Comparison of ENCODE assay signal across 11 cellular contexts in genomic region chr11:132300283-132300682, GRCh38.
DNase-seq lines count a peak whose midpoint lies in the region; ATAC-seq and TF ChIP-seq lines count a peak whose summit lies in the region.
"Had no signal": no experiment of that assay in that cellular context is flagged by ENCODE, and none has a peak within 500 bp of the region (broad histone marks: within the 10 kb centered on the region; RNA-seq: fewer than 3 reads in every experiment).

No MANE protein-coding gene starts in this region.

- DNase-seq in EL (peak; percentile 3), WTC11 (ENCODE audit: low spot score) (peak; percentile 36), T-helper 9 cell (no peak)
- no peak for DNase-seq in activated CD8-positive, alpha-beta memory T cell treated with anti-CD3 and anti-CD28 coated beads, Interleukin-2, amount 50 U/mL, for 4 hours
- DNase-seq: effector CD8-positive, alpha-beta T cell; NCI-H1092; transverse colon had no signal

- no peaks in the 10 kb centered on the region for H3K36me3 Mint-ChIP-seq in WTC11
- no peaks in the 10 kb centered on the region for H3K36me3 Mint-ChIP-seq in nephron (ENCODE audit: low read depth)
- H3K36me3 Mint-ChIP-seq: memory B cell had no signal

- no peaks in the 10 kb centered on the region for H3K9me3 Mint-ChIP-seq in WTC11
- H3K9me3 Mint-ChIP-seq in nephron = no peaks in the 10 kb centered on the region

- H3K27me3 Mint-ChIP-seq in WTC11 (ENCODE audit: low read depth) (no peaks in the 10 kb centered on the region), nephron (ENCODE audit: low read depth) (no peaks in the 10 kb centered on the region)
- H3K27me3 Mint-ChIP-seq: memory B cell had no signal

- no peaks in the 10 kb centered on the region for H3K4me1 Mint-ChIP-seq in WTC11
- H3K4me1 Mint-ChIP-seq in nephron = no peaks in the 10 kb centered on the region
- H3K4me1 Mint-ChIP-seq: memory B cell had no signal

- POLR2A ChIA-PET in WTC11 (lab: Charles Lee) = no interaction called here

- CTCF ChIA-PET in WTC11 (lab: Charles Lee) = interaction anchor here (0.6 to 6.2 kb wide), 25 partner anchors 10 to 641 kb away, joined by 3 to 70 read pairs (median 4); no protein-coding TSS in a partner anchor

- H3K4me3 Mint-ChIP-seq in WTC11 (no peak overlapping the region), nephron (no peak overlapping the region)
- H3K4me3 Mint-ChIP-seq: memory B cell had no signal

- TF ChIP-seq CTCF in WTC11 (IDR thresholded peaks at IDR 0.05) = peak; percentile 44; the same call in 1 of the 2 replicates
- peak in 2 of 3 experiments; percentile 32 to 44 for TF ChIP-seq CTCF in nephron (IDR thresholded peaks at IDR 0.05; ENCODE audit: unreplicated experiment in 3 of 3)

- ATAC-seq in HG02798 (IDR thresholded peaks at IDR 0.05; ENCODE audit: poor library complexity, unreplicated experiment) (peak; percentile 57), WTC11 (peak; percentile 97), HG02588 (IDR thresholded peaks at IDR 0.05; ENCODE audit: unreplicated experiment) (no peak)

- H3K27ac Mint-ChIP-seq in WTC11 (no peak overlapping the region), nephron (no peak overlapping the region)
- H3K27ac Mint-ChIP-seq: memory B cell had no signal

TF ChIP-seq in WTC11, 78 proteins besides CTCF, POLR2A, EP300 and RAD21:
- TF ChIP-seq EMX1 (CRISPR knock-in tag; IDR thresholded peaks at IDR 0.05) = no peak
- TF ChIP-seq, protein P1, sequence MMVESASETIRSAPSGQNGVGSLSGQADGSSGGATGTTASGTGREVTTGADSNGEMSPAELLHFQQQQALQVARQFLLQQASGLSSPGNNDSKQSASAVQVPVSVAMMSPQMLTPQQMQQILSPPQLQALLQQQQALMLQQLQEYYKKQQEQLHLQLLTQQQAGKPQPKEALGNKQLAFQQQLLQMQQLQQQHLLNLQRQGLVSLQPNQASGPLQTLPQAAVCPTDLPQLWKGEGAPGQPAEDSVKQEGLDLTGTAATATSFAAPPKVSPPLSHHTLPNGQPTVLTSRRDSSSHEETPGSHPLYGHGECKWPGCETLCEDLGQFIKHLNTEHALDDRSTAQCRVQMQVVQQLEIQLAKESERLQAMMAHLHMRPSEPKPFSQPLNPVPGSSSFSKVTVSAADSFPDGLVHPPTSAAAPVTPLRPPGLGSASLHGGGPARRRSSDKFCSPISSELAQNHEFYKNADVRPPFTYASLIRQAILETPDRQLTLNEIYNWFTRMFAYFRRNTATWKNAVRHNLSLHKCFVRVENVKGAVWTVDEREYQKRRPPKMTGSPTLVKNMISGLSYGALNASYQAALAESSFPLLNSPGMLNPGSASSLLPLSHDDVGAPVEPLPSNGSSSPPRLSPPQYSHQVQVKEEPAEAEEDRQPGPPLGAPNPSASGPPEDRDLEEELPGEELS (CRISPR knock-in tag; IDR thresholded peaks at IDR 0.05) = no peak
- TF ChIP-seq, protein P2, sequence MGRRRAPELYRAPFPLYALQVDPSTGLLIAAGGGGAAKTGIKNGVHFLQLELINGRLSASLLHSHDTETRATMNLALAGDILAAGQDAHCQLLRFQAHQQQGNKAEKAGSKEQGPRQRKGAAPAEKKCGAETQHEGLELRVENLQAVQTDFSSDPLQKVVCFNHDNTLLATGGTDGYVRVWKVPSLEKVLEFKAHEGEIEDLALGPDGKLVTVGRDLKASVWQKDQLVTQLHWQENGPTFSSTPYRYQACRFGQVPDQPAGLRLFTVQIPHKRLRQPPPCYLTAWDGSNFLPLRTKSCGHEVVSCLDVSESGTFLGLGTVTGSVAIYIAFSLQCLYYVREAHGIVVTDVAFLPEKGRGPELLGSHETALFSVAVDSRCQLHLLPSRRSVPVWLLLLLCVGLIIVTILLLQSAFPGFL (CRISPR knock-in tag; IDR thresholded peaks at IDR 0.05; ENCODE audit: borderline replicate concordance) = no peak

Comparison
In these comparisons a context has a peak if more than half of its experiments do, and no peak if none do; other contexts are left out.
1. DNase-seq: peak in EL (single experiment) and WTC11 (single experiment); none in activated CD8-positive, alpha-beta memory T cell treated with anti-CD3 and anti-CD28 coated beads, Interleukin-2, amount 50 U/mL, for 4 hours (single experiment) and T-helper 9 cell (single experiment).